9 cellular contexts compared by ENCODE assay signal in the genomic region with DNA sequence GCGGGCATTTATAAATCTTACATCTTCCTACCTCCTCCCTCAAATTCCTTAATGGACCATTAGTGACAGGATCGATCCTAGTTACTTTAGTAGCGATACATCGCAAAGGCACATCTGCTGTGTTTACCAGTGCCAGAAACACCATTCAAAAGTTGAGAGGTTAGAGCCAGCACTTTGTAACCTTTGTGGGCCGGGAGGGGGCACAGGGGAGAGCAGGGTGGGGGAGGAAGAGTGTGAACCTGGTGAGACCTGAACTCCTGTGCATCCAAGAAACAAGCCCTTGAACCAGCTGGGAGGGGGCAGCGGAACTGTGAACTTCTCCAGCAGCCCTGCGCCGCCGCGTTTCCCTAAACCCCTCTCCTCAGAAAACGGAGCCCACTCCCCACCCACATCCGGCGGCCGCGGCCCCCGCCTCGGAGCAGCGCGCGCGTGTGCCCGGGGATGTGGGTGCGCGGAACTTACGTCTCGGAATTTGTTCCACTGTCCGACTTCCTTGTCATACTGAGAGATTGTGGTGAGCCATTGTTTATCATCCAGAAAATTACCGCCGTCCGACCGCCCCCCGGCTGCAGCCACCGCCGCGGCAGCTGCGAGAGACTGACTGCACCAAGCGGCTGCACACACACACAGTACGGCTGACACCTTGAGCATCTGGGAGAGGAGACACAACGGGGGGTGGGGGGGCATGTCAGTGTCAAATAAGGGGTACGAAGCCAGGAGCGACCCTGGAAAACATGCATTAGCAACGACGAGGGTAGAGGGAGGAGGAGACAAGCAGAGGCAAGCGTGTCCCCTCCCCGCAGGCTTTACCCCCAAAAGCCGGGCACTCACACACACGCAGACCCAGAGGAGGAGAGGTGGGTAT. TPM values are rescaled to one million over a fixed set of nuclear protein-coding genes. Genes with fewer than 3 reads are reported as not detected.
DNase-seq lines count a peak whose midpoint lies in the region; ATAC-seq and TF ChIP-seq lines count a peak whose summit lies in the region.
"Had no signal": no experiment of that assay in that cellular context is flagged by ENCODE, and none has a peak within 500 bp of the region (broad histone marks: within the 10 kb centered on the region; RNA-seq: fewer than 3 reads in every experiment).

No MANE protein-coding gene starts in this region.

- peak overlapping the region; percentile 71 to 77 for H3K4me3 Mint-ChIP-seq in stimulated activated naive CD8-positive, alpha-beta T cell treated with anti-CD3 and anti-CD28 coated beads, Interleukin-15, amount 100 ng/mL, for 72 hours

- H3K9me3 Mint-ChIP-seq in stimulated activated naive CD8-positive, alpha-beta T cell treated with anti-CD3 and anti-CD28 coated beads, Interleukin-15, amount 100 ng/mL, for 72 hours = no peaks in the 10 kb centered on the region

- in situ Hi-C loops in astrocyte of the cerebellum (cut with HindIII; ENCODE audit: low sequenced_read_pairs) = no loop called here

- H3K27me3 ChIP-seq in HL-60 (ENCODE audit: insufficient read depth, poor library complexity, severe bottlenecking) = peaks cover 18% of the 10 kb centered on the region

- no peak overlapping the region for H3K27ac ChIP-seq in HL-60 (replicated peaks)

- ATAC-seq in stimulated activated naive CD8-positive, alpha-beta T cell treated with anti-CD3 and anti-CD28 coated beads, Interleukin-15, amount 100 ng/mL, for 72 hours = peak; percentile 80

- TF ChIP-seq CTCF in HL-60 (IDR thresholded peaks at IDR 0.05; ENCODE audit: insufficient read depth, low read length) = no peak
- peak; percentile 2 for TF ChIP-seq CTCF in astrocyte of the cerebellum (IDR thresholded peaks at IDR 0.05; ENCODE audit: low read depth, low read length, missing control alignments)

- H3K4me1 Mint-ChIP-seq in stimulated activated naive CD8-positive, alpha-beta T cell treated with anti-CD3 and anti-CD28 coated beads, Interleukin-15, amount 100 ng/mL, for 72 hours = peaks cover 19% of the 10 kb centered on the region

- no peak overlapping the region for H3K27ac Mint-ChIP-seq in stimulated activated naive CD8-positive, alpha-beta T cell treated with anti-CD3 and anti-CD28 coated beads, Interleukin-15, amount 100 ng/mL, for 72 hours
- H3K27ac Mint-ChIP-seq: CD4-positive, alpha-beta memory T cell had no signal

- H3K4me3 ChIP-seq in HL-60 (replicated peaks; ENCODE audit: insufficient read depth, low read length) (peak overlapping the region; percentile 48), astrocyte of the cerebellum (ENCODE audit: low read depth, low read length) (peak overlapping the region; percentile 69)

- DNase-seq in NCI-H2081 (lab: John Stamatoyannopoulos, UW) = peak; percentile 37
- DNase-seq in NCI-H2081 treated with DMSO at 0.1 percent for 48 hours (lab: John Stamatoyannopoulos, UW) = no peak
- no peak for DNase-seq in HL-60 (ENCODE audit: low read depth in 1 of 2, low spot score in 1 of 2)
- peak; percentile 3 for DNase-seq in astrocyte of the cerebellum (ENCODE audit: low read depth)
- DNase-seq in iris pigment epithelial cell (ENCODE audit: low read depth) = peak; percentile 9
- DNase-seq in stimulated activated naive CD8-positive, alpha-beta T cell treated with anti-CD3 and anti-CD28 coated beads, Interleukin-15, amount 100 ng/mL, for 72 hours = peak; percentile 14 to 17
- no peak for DNase-seq in NCI-H1105 (lab: John Stamatoyannopoulos, UW)
- no peak for DNase-seq in mesenteric fat pad (ENCODE audit: low spot score)

- peaks cover 29% of the 10 kb centered on the region for H3K27me3 Mint-ChIP-seq in stimulated activated naive CD8-positive, alpha-beta T cell treated with anti-CD3 and anti-CD28 coated beads, Interleukin-15, amount 100 ng/mL, for 72 hours

RNA-seq across cellular contexts. Expression of a gene that starts 0.5 kb away (rescaled TPM):
- not detected for total RNA-seq in mesenteric fat pad
- total RNA-seq: CD4-positive, alpha-beta memory T cell had no signal

Comparison
In these comparisons a context has a peak if more than half of its experiments do, and no peak if none do; other contexts are left out.
1. DNase-seq: peak in NCI-H2081 (2 of 2), astrocyte of the cerebellum (single experiment), iris pigment epithelial cell (single experiment) and stimulated activated naive CD8-positive, alpha-beta T cell treated with anti-CD3 and anti-CD28 coated beads, Interleukin-15, amount 100 ng/mL, for 72 hours (2 of 2); none in NCI-H2081 treated with DMSO at 0.1 percent for 48 hours (single experiment), HL-60 (0 of 2), NCI-H1105 (single experiment) and mesenteric fat pad (single experiment).